Comparison of ENCODE assay signal across 1 cellular context in the genomic region with DNA sequence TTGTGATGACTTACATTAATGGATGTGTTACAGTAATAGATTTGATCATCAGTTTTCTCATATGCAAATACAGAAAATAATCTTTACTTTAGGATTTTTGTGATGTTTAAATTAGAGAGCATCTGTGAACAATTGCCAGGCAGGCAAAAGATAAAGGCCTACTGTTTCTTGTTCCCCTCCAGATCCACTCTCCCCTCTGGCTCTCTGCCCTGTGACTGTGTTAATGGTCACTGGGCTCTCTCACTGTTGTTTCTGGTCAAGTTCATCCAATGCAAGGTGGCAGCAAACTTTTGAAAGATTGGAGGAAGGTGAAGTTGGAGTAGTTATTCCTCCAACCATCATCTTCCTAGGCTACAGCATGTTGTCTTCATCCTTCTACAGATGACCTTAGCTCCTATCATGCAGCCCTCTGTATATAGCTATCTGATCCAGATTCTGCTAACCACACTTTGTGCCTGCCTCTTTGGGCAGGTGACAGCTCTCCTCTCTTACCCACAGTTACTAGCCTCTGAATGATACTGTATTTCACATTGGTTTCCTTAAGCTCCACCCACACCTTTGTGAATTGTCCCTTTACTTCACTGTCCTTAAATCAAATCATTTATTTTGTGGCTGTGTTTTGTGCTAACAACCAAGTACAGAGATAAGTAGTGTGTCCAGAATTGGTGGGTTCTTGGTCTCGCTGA.
TF ChIP-seq lines count a peak whose summit lies in the region.

No MANE protein-coding gene starts in this region.

TF ChIP-seq in K562, 482 proteins besides CTCF, POLR2A, EP300 and RAD21:
- no peak for TF ChIP-seq ZNF239 (CRISPR knock-in tag; IDR thresholded peaks at IDR 0.05)
- no peak for TF ChIP-seq NR2F6 (CRISPR knock-in tag; IDR thresholded peaks at IDR 0.05)
- no peak for TF ChIP-seq PPARD (CRISPR knock-in tag; IDR thresholded peaks at IDR 0.05)
- TF ChIP-seq CBFB (CRISPR knock-in tag; IDR thresholded peaks at IDR 0.05), result no peak
- no peak for TF ChIP-seq NRF1 (conservative IDR thresholded peaks at IDR 0.05 in 1 of 2, IDR thresholded peaks at IDR 0.05 in 1 of 2)
- TF ChIP-seq ZKSCAN1 (IDR thresholded peaks at IDR 0.05; ENCODE audit: low read depth, low read length), result no peak
- no peak for TF ChIP-seq ASH1L (IDR thresholded peaks at IDR 0.05; ENCODE audit: borderline replicate concordance, low read depth, partially characterized antibody)
- no peak for TF ChIP-seq POLR3G (IDR thresholded peaks at IDR 0.05; ENCODE audit: extremely low read depth, insufficient read length, insufficient replicate concordance)
- no peak for TF ChIP-seq ZNF41 (CRISPR knock-in tag; conservative IDR thresholded peaks at IDR 0.05)
- TF ChIP-seq ZNF655 (CRISPR knock-in tag; IDR thresholded peaks at IDR 0.05), result no peak
- no peak for TF ChIP-seq RUNX1 (IDR thresholded peaks at IDR 0.05; ENCODE audit: low read depth)
- TF ChIP-seq BCOR (IDR thresholded peaks at IDR 0.05), result no peak
- TF ChIP-seq GMEB1 (CRISPR knock-in tag; IDR thresholded peaks at IDR 0.05), result no peak
- no peak for TF ChIP-seq NR2C1 (IDR thresholded peaks at IDR 0.05)
- no peak for TF ChIP-seq NR2C1 (tag; IDR thresholded peaks at IDR 0.05)
- TF ChIP-seq ZFP91 (CRISPR knock-in tag; IDR thresholded peaks at IDR 0.05), result no peak
- TF ChIP-seq ZNF311 (CRISPR knock-in tag; IDR thresholded peaks at IDR 0.05), result no peak
- TF ChIP-seq ZNF282 (CRISPR knock-in tag; IDR thresholded peaks at IDR 0.05), result no peak
- TF ChIP-seq MGA (IDR thresholded peaks at IDR 0.05), result no peak
